Comparison of ENCODE assay signal across 8 cellular contexts in the genomic region with DNA sequence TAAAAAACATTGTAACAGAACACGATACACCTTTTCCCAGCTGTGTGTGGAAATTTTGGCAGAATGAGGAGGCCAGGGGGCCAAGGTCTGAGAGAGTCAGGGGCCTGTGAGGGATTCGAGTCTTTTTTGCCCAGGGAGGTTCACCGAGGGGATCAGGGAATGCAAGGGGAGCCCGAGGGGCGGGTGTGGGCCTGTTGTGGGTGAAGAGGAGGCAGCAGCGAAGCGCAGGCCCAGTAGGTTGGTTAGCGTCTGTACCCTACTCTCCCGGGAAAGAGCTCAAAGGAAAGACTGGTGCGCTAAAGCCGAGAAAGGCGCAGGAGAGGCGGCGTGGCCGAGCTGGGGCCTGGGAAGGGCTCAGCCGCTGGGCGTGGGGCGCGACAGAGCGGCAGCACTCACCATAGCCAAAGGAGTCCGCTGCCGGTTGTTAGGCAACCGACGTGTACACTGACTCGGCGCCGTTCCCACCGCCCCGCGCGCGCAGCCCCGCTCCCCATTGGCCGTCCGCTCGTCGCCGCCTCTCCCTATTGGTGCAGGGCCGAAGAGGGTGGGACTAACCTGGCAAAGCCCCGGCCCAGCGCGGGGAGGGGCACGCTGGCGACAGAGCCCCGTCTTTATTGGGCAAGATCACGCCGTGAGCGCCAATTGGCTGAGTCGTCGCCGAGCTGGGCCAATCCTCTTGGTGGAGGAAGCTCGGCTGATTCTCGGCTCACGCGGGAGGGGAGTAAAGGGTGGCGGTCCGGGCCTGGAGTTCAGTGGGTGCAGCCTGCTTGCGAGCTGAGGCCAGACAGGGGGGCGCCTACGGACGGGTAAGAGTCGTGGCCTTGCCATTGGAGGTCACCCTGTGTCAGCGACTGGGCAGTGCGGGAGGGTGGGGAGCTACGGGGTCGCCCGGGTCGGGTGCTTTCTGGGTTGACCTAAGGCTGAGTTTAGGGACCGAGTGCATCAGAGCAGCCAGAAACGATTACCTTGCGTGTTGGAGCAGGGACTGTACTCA. TPM values are rescaled to one million over a fixed set of nuclear protein-coding genes. Genes with fewer than 3 reads are reported as not detected.
DNase-seq lines count a peak whose midpoint lies in the region; ATAC-seq and TF ChIP-seq lines count a peak whose summit lies in the region.

A gene (minus strand): TSS at position 446 of the 994 bp plus-strand sequence. CDS start 47 bp downstream, at position 399.
A gene (plus strand): TSS at position 752 of the 994 bp plus-strand sequence. CDS start 15,262 bp downstream, outside the sequence.

- H3K4me1 Mint-ChIP-seq in progenitor cell of endocrine pancreas (ENCODE audit: low read depth): peaks cover 16% of the 10 kb centered on the region

- no peaks in the 10 kb centered on the region for H3K36me3 ChIP-seq in left ventricle myocardium inferior

- H3K27ac Mint-ChIP-seq in progenitor cell of endocrine pancreas: peak within 1 kb of the TSS; percentile 95

- H3K4me3 Mint-ChIP-seq in progenitor cell of endocrine pancreas (ENCODE audit: low read depth): peak within 1 kb of the TSS; percentile 95

- peaks cover 31% of the 10 kb centered on the region for H3K4me1 ChIP-seq in left ventricle myocardium inferior

- peaks cover 26% of the 10 kb centered on the region for H3K9me3 Mint-ChIP-seq in progenitor cell of endocrine pancreas (ENCODE audit: low read depth)

- H3K27ac ChIP-seq in left ventricle myocardium inferior (replicated peaks): peak within 1 kb of the TSS; percentile 84

- no peaks in the 10 kb centered on the region for H3K9me3 ChIP-seq in left ventricle myocardium inferior (replicated peaks)

- H3K27me3 Mint-ChIP-seq in progenitor cell of endocrine pancreas: no peaks in the 10 kb centered on the region

- in situ Hi-C loops in GM13976 (cut with MboI; ENCODE audit: low sequenced_read_pairs, unreplicated experiment): no loop called here

- intact Hi-C loops in T-helper 1 cell treated with Interleukin-12 subunit alpha and Interleukin-12 subunit beta and Interleukin-4 antibody, amounts not matched to agents 30 ng/mL and 1 ng/mL, for 36 hours (cut with micrococcal nuclease): loop anchor here (1.0 to 5.0 kb wide), 8 partner anchors 111 to 1932 kb away; a partner anchor contains a TSS
- intact Hi-C loops in left ventricle myocardium inferior (cut with micrococcal nuclease): no loop called here

- H3K4me3 ChIP-seq in left ventricle myocardium inferior: peak within 1 kb of the TSS; percentile 77

- ATAC-seq in HG02870 (IDR thresholded peaks at IDR 0.05; ENCODE audit: unreplicated experiment): peak; percentile 98

- TF ChIP-seq CTCF in GM13976 (IDR thresholded peaks at IDR 0.05; ENCODE audit: borderline replicate concordance, control extremely low read depth, extremely low read depth, insufficient read depth, missing control alignments) (no peak), left ventricle myocardium inferior (IDR thresholded peaks at IDR 0.05; ENCODE audit: borderline replicate concordance) (no peak), progenitor cell of endocrine pancreas (IDR thresholded peaks at IDR 0.05; ENCODE audit: unreplicated experiment) (no peak)

- DNase-seq in GM13976 (ENCODE audit: low spot score) (peak; percentile 94), NCI-H146 treated with DMSO at 0.1 percent for 48 hours (lab: John Stamatoyannopoulos, UW; ENCODE audit: unreplicated experiment) (peak; percentile 88), amniotic stem cell (lab: John Stamatoyannopoulos, UW) (peak; percentile 81), left ventricle myocardium inferior (peak; percentile 95), progenitor cell of endocrine pancreas (ENCODE audit: low spot score, unreplicated experiment) (peak; percentile 85), ureter (ENCODE audit: low spot score) (peak; percentile 97)

- H3K27me3 ChIP-seq in left ventricle myocardium inferior (ENCODE audit: low read depth): no peaks in the 10 kb centered on the region

- peaks cover 11% of the 10 kb centered on the region for H3K36me3 Mint-ChIP-seq in progenitor cell of endocrine pancreas (ENCODE audit: insufficient read depth)

RNA-seq across cellular contexts. Expression of the first gene that starts in this region (rescaled TPM):
- 9.0 and 10.0 TPM in 2 replicates for total RNA-seq in T-helper 1 cell treated with Interleukin-12 subunit alpha and Interleukin-12 subunit beta and Interleukin-4 antibody, amounts not matched to agents 30 ng/mL and 1 ng/mL, for 36 hours
- total RNA-seq in left ventricle myocardium inferior: 24.1 TPM
- 53.1 and 58.2 TPM in 2 replicates for total RNA-seq in progenitor cell of endocrine pancreas
- 47.1 TPM for total RNA-seq in ureter

RNA-seq across cellular contexts. Expression of the second gene that starts in this region (rescaled TPM):
- total RNA-seq in T-helper 1 cell treated with Interleukin-12 subunit alpha and Interleukin-12 subunit beta and Interleukin-4 antibody, amounts not matched to agents 30 ng/mL and 1 ng/mL, for 36 hours: 16.3 TPM in 2 replicates
- total RNA-seq in left ventricle myocardium inferior: 11.4 TPM
- 29.0 and 30.0 TPM in 2 replicates for total RNA-seq in progenitor cell of endocrine pancreas
- total RNA-seq in ureter: 25.1 TPM

Comparison
In these comparisons a context has a peak if more than half of its experiments do, and no peak if none do; other contexts are left out.
1. Peak in every context shown above with its lines: DNase-seq, ATAC-seq, H3K4me3 ChIP-seq and H3K27ac ChIP-seq.